ENCODE assay signal across 1 cellular context in the genomic region with DNA sequence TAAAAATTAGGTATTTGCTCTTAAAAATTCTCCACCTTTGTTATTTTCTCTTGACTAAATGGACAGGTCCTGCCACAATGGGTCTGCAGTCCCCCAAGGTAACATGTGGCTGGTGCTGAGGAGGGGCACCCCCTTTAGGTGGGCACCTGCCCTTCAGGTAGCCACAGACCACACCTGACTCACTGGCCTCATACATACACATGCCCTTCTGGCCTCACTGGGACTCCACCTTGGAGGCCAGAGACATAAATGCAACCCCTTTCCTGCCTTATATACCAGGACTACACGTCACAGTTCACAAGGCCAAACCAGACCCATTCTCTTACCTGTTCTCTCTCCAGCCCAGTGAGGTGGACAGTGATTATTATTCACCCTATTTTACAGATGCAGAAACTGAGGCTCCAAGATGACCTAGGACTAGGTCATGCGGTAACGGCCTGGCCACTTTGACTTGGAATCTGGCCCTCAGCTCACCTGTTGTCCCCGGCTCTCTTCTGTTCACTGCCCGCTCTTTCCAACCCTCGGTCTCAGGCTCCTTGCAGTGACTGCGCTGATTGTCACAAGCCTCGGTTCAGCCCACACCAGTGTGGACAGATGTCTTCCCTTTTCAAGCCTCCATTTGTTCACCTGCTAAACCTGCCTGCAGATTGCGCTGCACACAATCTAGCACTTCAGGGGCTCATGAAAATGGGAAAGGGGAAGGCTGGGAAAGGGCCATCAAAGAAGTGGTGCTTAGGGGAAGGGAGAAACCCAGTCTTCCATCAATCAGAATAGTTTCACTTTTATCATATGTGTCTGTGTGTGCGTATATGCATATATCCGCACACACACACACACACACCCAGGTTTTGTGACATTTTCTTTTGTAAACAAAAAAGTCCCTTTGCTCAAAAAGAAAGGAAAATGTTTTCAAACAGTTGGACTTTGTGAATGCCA.
TF ChIP-seq lines count a peak whose summit lies in the region.

No MANE protein-coding gene starts in this region.

TF ChIP-seq in K562, 482 proteins besides CTCF, POLR2A, EP300 and RAD21 (continued from another document):
- TF ChIP-seq POLR2B (IDR thresholded peaks at IDR 0.05; ENCODE audit: low read depth, partially characterized antibody) (no peak), ZNF134 (CRISPR knock-in tag; conservative IDR thresholded peaks at IDR 0.05) (no peak)
- TF ChIP-seq, protein P1, sequence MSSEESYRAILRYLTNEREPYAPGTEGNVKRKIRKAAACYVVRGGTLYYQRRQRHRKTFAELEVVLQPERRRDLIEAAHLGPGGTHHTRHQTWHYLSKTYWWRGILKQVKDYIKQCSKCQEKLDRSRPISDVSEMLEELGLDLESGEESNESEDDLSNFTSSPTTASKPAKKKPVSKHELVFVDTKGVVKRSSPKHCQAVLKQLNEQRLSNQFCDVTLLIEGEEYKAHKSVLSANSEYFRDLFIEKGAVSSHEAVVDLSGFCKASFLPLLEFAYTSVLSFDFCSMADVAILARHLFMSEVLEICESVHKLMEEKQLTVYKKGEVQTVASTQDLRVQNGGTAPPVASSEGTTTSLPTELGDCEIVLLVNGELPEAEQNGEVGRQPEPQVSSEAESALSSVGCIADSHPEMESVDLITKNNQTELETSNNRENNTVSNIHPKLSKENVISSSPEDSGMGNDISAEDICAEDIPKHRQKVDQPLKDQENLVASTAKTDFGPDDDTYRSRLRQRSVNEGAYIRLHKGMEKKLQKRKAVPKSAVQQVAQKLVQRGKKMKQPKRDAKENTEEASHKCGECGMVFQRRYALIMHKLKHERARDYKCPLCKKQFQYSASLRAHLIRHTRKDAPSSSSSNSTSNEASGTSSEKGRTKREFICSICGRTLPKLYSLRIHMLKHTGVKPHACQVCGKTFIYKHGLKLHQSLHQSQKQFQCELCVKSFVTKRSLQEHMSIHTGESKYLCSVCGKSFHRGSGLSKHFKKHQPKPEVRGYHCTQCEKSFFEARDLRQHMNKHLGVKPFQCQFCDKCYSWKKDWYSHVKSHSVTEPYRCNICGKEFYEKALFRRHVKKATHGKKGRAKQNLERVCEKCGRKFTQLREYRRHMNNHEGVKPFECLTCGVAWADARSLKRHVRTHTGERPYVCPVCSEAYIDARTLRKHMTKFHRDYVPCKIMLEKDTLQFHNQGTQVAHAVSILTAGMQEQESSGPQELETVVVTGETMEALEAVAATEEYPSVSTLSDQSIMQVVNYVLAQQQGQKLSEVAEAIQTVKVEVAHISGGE (CRISPR knock-in tag; IDR thresholded peaks at IDR 0.05), result peak in 1 of 3 experiments; percentile 80; a peak in 2 of 6 replicates
